1 cellular context compared by ENCODE assay signal in the genomic region with DNA sequence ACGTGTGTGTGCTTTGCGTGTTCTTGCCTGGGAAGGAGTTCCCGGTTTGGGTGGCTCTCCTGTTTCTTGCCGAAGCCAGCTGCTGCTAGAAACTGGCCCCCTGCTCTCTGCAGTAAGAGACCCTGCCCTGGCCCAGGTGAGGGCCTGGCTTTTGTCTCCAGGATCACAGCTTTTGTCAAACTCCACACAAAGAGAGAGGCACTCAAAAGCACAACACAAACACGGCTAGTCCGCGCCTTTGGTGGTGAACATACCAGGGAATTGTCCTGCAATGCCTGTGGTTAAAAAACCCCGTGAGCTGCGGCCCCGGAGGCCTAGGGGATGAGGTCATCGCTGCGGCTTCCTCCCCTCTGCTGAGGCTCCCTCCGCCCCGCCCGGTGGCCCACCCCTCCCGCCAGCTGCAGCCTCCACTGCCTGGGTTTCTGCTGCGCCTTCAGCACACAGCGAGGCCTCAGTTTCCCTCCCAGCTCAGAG.
TF ChIP-seq lines count a peak whose summit lies in the region.

No MANE protein-coding gene starts in this region.

TF ChIP-seq in K562, 482 proteins besides CTCF, POLR2A, EP300 and RAD21 (continued from another document):
- TF ChIP-seq MITF (IDR thresholded peaks at IDR 0.05) (peak; percentile 66), ZBTB1 (CRISPR knock-in tag; IDR thresholded peaks at IDR 0.05; ENCODE audit: borderline replicate concordance, low read depth) (peak; percentile 42; the same call in 1 of the 2 replicates), JUN (IDR thresholded peaks at IDR 0.05; ENCODE audit: borderline replicate concordance, low read depth, low read length) (peak; percentile 92), JUN (CRISPR knock-in tag; IDR thresholded peaks at IDR 0.05; ENCODE audit: borderline replicate concordance) (no peak), TEAD4 (IDR thresholded peaks at IDR 0.05; ENCODE audit: low read length) (peak; percentile 63; the same call in 1 of the 2 replicates), TEAD4 (CRISPR knock-in tag; IDR thresholded peaks at IDR 0.05; ENCODE audit: borderline replicate concordance) (no peak), ESRRA (IDR thresholded peaks at IDR 0.05; ENCODE audit: borderline replicate concordance, low read depth) (peak; percentile 81; the same call in 1 of the 2 replicates), CXXC5 (CRISPR knock-in tag; IDR thresholded peaks at IDR 0.05) (peak; percentile 57; the same call in 1 of the 2 replicates), ATF2 (CRISPR knock-in tag; IDR thresholded peaks at IDR 0.05) (0 out of 2 replicates have a peak, but pooled peaks have one; percentile 55), SRSF1 (IDR thresholded peaks at IDR 0.05; ENCODE audit: low read depth, low read length) (no peak), CHD4 (IDR thresholded peaks at IDR 0.05; ENCODE audit: insufficient read depth, insufficient replicate concordance, low read depth, low read length, poor library complexity, severe bottlenecking) (no peak), SAFB (IDR thresholded peaks at IDR 0.05; ENCODE audit: borderline replicate concordance, low read depth, low read length) (no peak), NR2C2 (CRISPR knock-in tag; IDR thresholded peaks at IDR 0.05) (0 out of 2 replicates have a peak, but pooled peaks have one; percentile 39), NR2C2 (tag; IDR thresholded peaks at IDR 0.05) (no peak), ZNF395 (CRISPR knock-in tag; IDR thresholded peaks at IDR 0.05) (peak; percentile 60; the same call in 1 of the 2 replicates), MLLT1 (IDR thresholded peaks at IDR 0.05) (peak in 1 of 2 experiments; percentile 56; a peak in 1 of 4 replicates), MYNN (IDR thresholded peaks at IDR 0.05) (0 out of 2 replicates have a peak, but pooled peaks have one; percentile 10), MYNN (CRISPR knock-in tag; IDR thresholded peaks at IDR 0.05) (no peak), GTF2A2 (tag; IDR thresholded peaks at IDR 0.05) (no peak), ZNF766 (CRISPR knock-in tag; conservative IDR thresholded peaks at IDR 0.05) (peak; percentile 46; the same call in 1 of the 2 replicates), DPF2 (IDR thresholded peaks at IDR 0.05) (0 out of 2 replicates have a peak, but pooled peaks have one; percentile 29), ATF7 (IDR thresholded peaks at IDR 0.05) (peak; percentile 97), KHSRP (IDR thresholded peaks at IDR 0.05) (no peak), SPI1 (IDR thresholded peaks at IDR 0.05; ENCODE audit: borderline replicate concordance, low read depth, low read length) (peak; percentile 37; the same call in 1 of the 2 replicates), GABPB1 (CRISPR knock-in tag; IDR thresholded peaks at IDR 0.05) (0 out of 2 replicates have a peak, but pooled peaks have one; percentile 45), VEZF1 (CRISPR knock-in tag; IDR thresholded peaks at IDR 0.05) (peak; percentile 86), CREM (IDR thresholded peaks at IDR 0.05; ENCODE audit: low read depth) (peak; percentile 27; the same call in 1 of the 2 replicates), ZNF274 (IDR thresholded peaks at IDR 0.05; ENCODE audit: borderline replicate concordance, low read depth, low read length) (no peak)
- TF ChIP-seq, protein P1, sequence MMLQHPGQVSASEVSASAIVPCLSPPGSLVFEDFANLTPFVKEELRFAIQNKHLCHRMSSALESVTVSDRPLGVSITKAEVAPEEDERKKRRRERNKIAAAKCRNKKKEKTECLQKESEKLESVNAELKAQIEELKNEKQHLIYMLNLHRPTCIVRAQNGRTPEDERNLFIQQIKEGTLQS (IDR thresholded peaks at IDR 0.05): peak; percentile 96
- TF ChIP-seq, protein P1 (CRISPR knock-in tag; conservative IDR thresholded peaks at IDR 0.05): peak; percentile 82; the same call in 1 of the 2 replicates
